ENCODE assay signal across 3 cellular contexts in genomic region chr2:177538323-177538722, GRCh38.
TF ChIP-seq lines count a peak whose summit lies in the region.

No MANE protein-coding gene starts in this region.

TF ChIP-seq in K562, 482 proteins besides CTCF, POLR2A, EP300 and RAD21:
- TF ChIP-seq PTBP1 (IDR thresholded peaks at IDR 0.05; ENCODE audit: low read depth, low read length): no peak
- TF ChIP-seq RREB1 (CRISPR knock-in tag; IDR thresholded peaks at IDR 0.05): no peak
- no peak for TF ChIP-seq FOS (IDR thresholded peaks at IDR 0.05; ENCODE audit: extremely low read depth, insufficient read length)
- no peak for TF ChIP-seq XRCC4 (IDR thresholded peaks at IDR 0.05; ENCODE audit: extremely low read depth, insufficient read depth, insufficient read length)
TF ChIP-seq in K562: peak in this region for 0.

TF ChIP-seq in neural cell, 6 proteins besides CTCF, POLR2A, EP300 and RAD21:
- no peak for TF ChIP-seq TAF1 (IDR thresholded peaks at IDR 0.05; ENCODE audit: low read depth)
- TF ChIP-seq, protein P1, sequence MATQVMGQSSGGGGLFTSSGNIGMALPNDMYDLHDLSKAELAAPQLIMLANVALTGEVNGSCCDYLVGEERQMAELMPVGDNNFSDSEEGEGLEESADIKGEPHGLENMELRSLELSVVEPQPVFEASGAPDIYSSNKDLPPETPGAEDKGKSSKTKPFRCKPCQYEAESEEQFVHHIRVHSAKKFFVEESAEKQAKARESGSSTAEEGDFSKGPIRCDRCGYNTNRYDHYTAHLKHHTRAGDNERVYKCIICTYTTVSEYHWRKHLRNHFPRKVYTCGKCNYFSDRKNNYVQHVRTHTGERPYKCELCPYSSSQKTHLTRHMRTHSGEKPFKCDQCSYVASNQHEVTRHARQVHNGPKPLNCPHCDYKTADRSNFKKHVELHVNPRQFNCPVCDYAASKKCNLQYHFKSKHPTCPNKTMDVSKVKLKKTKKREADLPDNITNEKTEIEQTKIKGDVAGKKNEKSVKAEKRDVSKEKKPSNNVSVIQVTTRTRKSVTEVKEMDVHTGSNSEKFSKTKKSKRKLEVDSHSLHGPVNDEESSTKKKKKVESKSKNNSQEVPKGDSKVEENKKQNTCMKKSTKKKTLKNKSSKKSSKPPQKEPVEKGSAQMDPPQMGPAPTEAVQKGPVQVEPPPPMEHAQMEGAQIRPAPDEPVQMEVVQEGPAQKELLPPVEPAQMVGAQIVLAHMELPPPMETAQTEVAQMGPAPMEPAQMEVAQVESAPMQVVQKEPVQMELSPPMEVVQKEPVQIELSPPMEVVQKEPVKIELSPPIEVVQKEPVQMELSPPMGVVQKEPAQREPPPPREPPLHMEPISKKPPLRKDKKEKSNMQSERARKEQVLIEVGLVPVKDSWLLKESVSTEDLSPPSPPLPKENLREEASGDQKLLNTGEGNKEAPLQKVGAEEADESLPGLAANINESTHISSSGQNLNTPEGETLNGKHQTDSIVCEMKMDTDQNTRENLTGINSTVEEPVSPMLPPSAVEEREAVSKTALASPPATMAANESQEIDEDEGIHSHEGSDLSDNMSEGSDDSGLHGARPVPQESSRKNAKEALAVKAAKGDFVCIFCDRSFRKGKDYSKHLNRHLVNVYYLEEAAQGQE (IDR thresholded peaks at IDR 0.05; ENCODE audit: borderline replicate concordance): no peak
- TF ChIP-seq EZH2 (IDR thresholded peaks at IDR 0.05; ENCODE audit: borderline replicate concordance, insufficient read depth, low read length, poor library complexity, severe bottlenecking): no peak
- TF ChIP-seq POLR2AphosphoS5 (IDR thresholded peaks at IDR 0.05): no peak
- TF ChIP-seq SMC3 (conservative IDR thresholded peaks at IDR 0.05; ENCODE audit: poor library complexity): no peak
- no peak for TF ChIP-seq MXI1 (conservative IDR thresholded peaks at IDR 0.05; ENCODE audit: poor library complexity, severe bottlenecking)

TF ChIP-seq in SK-N-SH, 30 proteins besides CTCF, POLR2A, EP300 and RAD21:
- TF ChIP-seq NFIC (IDR thresholded peaks at IDR 0.05; ENCODE audit: borderline replicate concordance) (no peak), CHD2 (IDR thresholded peaks at IDR 0.05; ENCODE audit: low read length, partially characterized antibody) (no peak), EZH2phosphoT487 (IDR thresholded peaks at IDR 0.05; ENCODE audit: borderline replicate concordance, low read depth) (no peak), SIN3A (IDR thresholded peaks at IDR 0.05; ENCODE audit: borderline replicate concordance, low read depth, low read length) (no peak), FOXJ3 (CRISPR knock-in tag; IDR thresholded peaks at IDR 0.05) (no peak), PBX3 (IDR thresholded peaks at IDR 0.05) (no peak), NRF1 (IDR thresholded peaks at IDR 0.05; ENCODE audit: low read depth, low read length) (no peak)
- TF ChIP-seq, protein P1 (IDR thresholded peaks at IDR 0.05; ENCODE audit: low read depth, low read length): no peak
TF ChIP-seq in SK-N-SH: peak in this region for 0.
